ENCODE assay signal across 1 cellular context in genomic region chr12:120495723-120496352, GRCh38.
TF ChIP-seq lines count a peak whose summit lies in the region.

Gene DYNLL1, plus strand, starts transcription at chr12:120496113. Its CDS starts 309 bp downstream, at chr12:120496422.

TF ChIP-seq in GM12878, 131 proteins besides CTCF, POLR2A, EP300 and RAD21 (continued from another document and continues in another):
- TF ChIP-seq HSF1 (IDR thresholded peaks at IDR 0.05; ENCODE audit: low read depth, low read length) = no peak
- no peak; a peak in 1 of 3 replicates for TF ChIP-seq EGR1 (IDR thresholded peaks at IDR 0.05; ENCODE audit: borderline replicate concordance in 1 of 2, low read depth in 2 of 2, low read length in 2 of 2)
- TF ChIP-seq NR2F1 (conservative IDR thresholded peaks at IDR 0.05) = no peak
- TF ChIP-seq WRNIP1 (IDR thresholded peaks at IDR 0.05; ENCODE audit: borderline replicate concordance, low read depth, low read length) = no peak
- TF ChIP-seq CEBPB (IDR thresholded peaks at IDR 0.05; ENCODE audit: borderline replicate concordance in 1 of 2, low read depth in 2 of 2, low read length in 2 of 2) = no peak
- TF ChIP-seq NBN (IDR thresholded peaks at IDR 0.05) = no peak
- no peak for TF ChIP-seq CHD1 (IDR thresholded peaks at IDR 0.05; ENCODE audit: low read depth, low read length)
- TF ChIP-seq EED (IDR thresholded peaks at IDR 0.05; ENCODE audit: low read depth) = no peak; the same call in 1 of the 2 replicates
- no peak; the same call in 1 of the 2 replicates for TF ChIP-seq IKZF1 (conservative IDR thresholded peaks at IDR 0.05)
- TF ChIP-seq YBX1 (IDR thresholded peaks at IDR 0.05) = no peak
- peak; percentile 96 for TF ChIP-seq BMI1 (IDR thresholded peaks at IDR 0.05; ENCODE audit: borderline replicate concordance)
- TF ChIP-seq NFYA (IDR thresholded peaks at IDR 0.05; ENCODE audit: borderline replicate concordance, low read depth, low read length) = peak; percentile 24; the same call in 1 of the 2 replicates
- no peak for TF ChIP-seq CHD4 (IDR thresholded peaks at IDR 0.05)
- no peak for TF ChIP-seq STAT1 (conservative IDR thresholded peaks at IDR 0.05)
- TF ChIP-seq SIX5 (IDR thresholded peaks at IDR 0.05; ENCODE audit: low read depth, low read length, severe bottlenecking) = peak; percentile 33
- TF ChIP-seq MAX (IDR thresholded peaks at IDR 0.05; ENCODE audit: low read depth, low read length) = peak; percentile 60; the same call in 1 of the 2 replicates
- no peak for TF ChIP-seq BCL3 (IDR thresholded peaks at IDR 0.05; ENCODE audit: borderline replicate concordance, insufficient read depth, low read depth, low read length, poor library complexity, severe bottlenecking)
- TF ChIP-seq SP1 (IDR thresholded peaks at IDR 0.05; ENCODE audit: low read depth, low read length) = peak; percentile 98
- peak; percentile 94 for TF ChIP-seq POLR2AphosphoS2 (IDR thresholded peaks at IDR 0.05; ENCODE audit: low read depth, low read length)
- TF ChIP-seq CREM (IDR thresholded peaks at IDR 0.05; ENCODE audit: low read depth) = peak; percentile 61
- no peak for TF ChIP-seq ZZZ3 (IDR thresholded peaks at IDR 0.05; ENCODE audit: control insufficient read depth, insufficient read length, low read depth)
- no peak for TF ChIP-seq PRDM15 (CRISPR knock-in tag; IDR thresholded peaks at IDR 0.05)
- no peak for TF ChIP-seq ZBTB33 (IDR thresholded peaks at IDR 0.05)
- TF ChIP-seq USF1 (IDR thresholded peaks at IDR 0.05; ENCODE audit: borderline replicate concordance, extremely low read length, insufficient read depth, low read depth, low read length) = no peak
- peak; percentile 99 for TF ChIP-seq SIN3A (IDR thresholded peaks at IDR 0.05; ENCODE audit: low read depth, low read length)
- peak; percentile 15 to 22; a peak in 2 of 4 replicates for TF ChIP-seq IKZF2 (IDR thresholded peaks at IDR 0.05)
- TF ChIP-seq SREBF2 (IDR thresholded peaks at IDR 0.05; ENCODE audit: low read length) = no peak
- no peak for TF ChIP-seq NFIC (IDR thresholded peaks at IDR 0.05; ENCODE audit: low read depth, low read length)
- no peak for TF ChIP-seq BRCA1 (IDR thresholded peaks at IDR 0.05; ENCODE audit: low read depth, low read length)
- no peak for TF ChIP-seq PKNOX1 (IDR thresholded peaks at IDR 0.05)
- TF ChIP-seq ZNF592 (IDR thresholded peaks at IDR 0.05) = no peak
- no peak for TF ChIP-seq GABPA (IDR thresholded peaks at IDR 0.05; ENCODE audit: low read depth)
- peak; percentile 7; the same call in 1 of the 2 replicates for TF ChIP-seq BACH1 (IDR thresholded peaks at IDR 0.05; ENCODE audit: borderline replicate concordance)
- TF ChIP-seq E2F8 (IDR thresholded peaks at IDR 0.05; ENCODE audit: low read depth, partially characterized antibody) = no peak
- TF ChIP-seq BCL11A (IDR thresholded peaks at IDR 0.05; ENCODE audit: low read depth, low read length) = no peak
- TF ChIP-seq MYB (IDR thresholded peaks at IDR 0.05; ENCODE audit: borderline replicate concordance, low read depth, low read length) = no peak
- no peak for TF ChIP-seq GATAD2B (conservative IDR thresholded peaks at IDR 0.05; ENCODE audit: low read depth)
- peak; percentile 71; the same call in 1 of the 2 replicates for TF ChIP-seq PML (IDR thresholded peaks at IDR 0.05; ENCODE audit: low read length)
- TF ChIP-seq HDAC2 (IDR thresholded peaks at IDR 0.05) = no peak
